ENCODE assay signal across 2 cellular contexts in genomic region chr1:47424336-47424982, GRCh38.
TF ChIP-seq lines count a peak whose summit lies in the region.

No MANE protein-coding gene starts in this region.

TF ChIP-seq in HEK293, 187 proteins besides CTCF, POLR2A, EP300 and RAD21 (continued from another document and continues in another):
- peak; percentile 72; the same call in 1 of the 2 replicates for TF ChIP-seq ZSCAN30 (tag by site-specific recombination; IDR thresholded peaks at IDR 0.05)
- no peak for TF ChIP-seq ZNF280D (tag by site-specific recombination; IDR thresholded peaks at IDR 0.05)
- TF ChIP-seq SP2 (tag by site-specific recombination; IDR thresholded peaks at IDR 0.05), result peak; percentile 28; the same call in 1 of the 2 replicates
- peak; percentile 46; the same call in 1 of the 2 replicates for TF ChIP-seq SP7 (tag by site-specific recombination; IDR thresholded peaks at IDR 0.05)
- TF ChIP-seq ZNF501 (tag by site-specific recombination; IDR thresholded peaks at IDR 0.05), result 0 out of 2 replicates have a peak, but pooled peaks have one; percentile 45
- no peak for TF ChIP-seq ZNF830 (tag by site-specific recombination; IDR thresholded peaks at IDR 0.05; ENCODE audit: low read depth)
- peak; percentile 39; the same call in 1 of the 2 replicates for TF ChIP-seq PATZ1 (tag by site-specific recombination; IDR thresholded peaks at IDR 0.05)
- TF ChIP-seq GFI1B (tag by site-specific recombination; IDR thresholded peaks at IDR 0.05), result 0 out of 2 replicates have a peak, but pooled peaks have one; percentile 53
- peak; percentile 96 for TF ChIP-seq ZNF2 (tag by site-specific recombination; IDR thresholded peaks at IDR 0.05)
- TF ChIP-seq ZNF175 (tag by site-specific recombination; IDR thresholded peaks at IDR 0.05), result no peak
- TF ChIP-seq ZNF529 (tag by site-specific recombination; IDR thresholded peaks at IDR 0.05; ENCODE audit: insufficient replicate concordance), result no peak
- 0 out of 2 replicates have a peak, but pooled peaks have one; percentile 9 for TF ChIP-seq ZBTB44 (tag by site-specific recombination; IDR thresholded peaks at IDR 0.05)
- no peak for TF ChIP-seq ZBTB21 (tag by site-specific recombination; IDR thresholded peaks at IDR 0.05)
- no peak for TF ChIP-seq ZNF701 (tag by site-specific recombination; IDR thresholded peaks at IDR 0.05)
- no peak for TF ChIP-seq ZNF624 (tag by site-specific recombination; IDR thresholded peaks at IDR 0.05)
- no peak for TF ChIP-seq ZNF747 (tag by site-specific recombination; IDR thresholded peaks at IDR 0.05)
- TF ChIP-seq ZNF692 (tag by site-specific recombination; IDR thresholded peaks at IDR 0.05), result peak; percentile 41; the same call in 1 of the 2 replicates
- TF ChIP-seq ZNF660 (tag by site-specific recombination; IDR thresholded peaks at IDR 0.05), result 0 out of 2 replicates have a peak, but pooled peaks have one; percentile 82
- TF ChIP-seq TCF7L2 (IDR thresholded peaks at IDR 0.05; ENCODE audit: borderline replicate concordance, low read depth, low read length), result no peak
- peak; percentile 88 for TF ChIP-seq ZBTB17 (tag by site-specific recombination; IDR thresholded peaks at IDR 0.05)
- TF ChIP-seq ZNF837 (tag by site-specific recombination; IDR thresholded peaks at IDR 0.05), result no peak
- TF ChIP-seq ZNF610 (tag by site-specific recombination; IDR thresholded peaks at IDR 0.05; ENCODE audit: borderline replicate concordance), result 0 out of 2 replicates have a peak, but pooled peaks have one; percentile 32
- no peak for TF ChIP-seq BCL11B (tag by site-specific recombination; IDR thresholded peaks at IDR 0.05; ENCODE audit: low read depth)

TF ChIP-seq in endothelial cell of umbilical vein, 7 proteins besides CTCF, POLR2A, EP300 and RAD21 (continued from another document):
- TF ChIP-seq FOS (IDR thresholded peaks at IDR 0.05; ENCODE audit: borderline replicate concordance, insufficient read depth, low read length) (no peak), GATA2 (IDR thresholded peaks at IDR 0.05; ENCODE audit: insufficient read depth, insufficient read length, low read depth, low read length) (no peak)
